ENCODE assay signal across 8 cellular contexts in genomic region chr10:43105119-43105792, GRCh38. TPM values are rescaled to one million over a fixed set of nuclear protein-coding genes. Genes with fewer than 3 reads are reported as not detected.
DNase-seq lines count a peak whose midpoint lies in the region; ATAC-seq and TF ChIP-seq lines count a peak whose summit lies in the region.

No MANE protein-coding gene starts in this region.

- H3K9me3 ChIP-seq in Peyer's patch = no peaks in the 10 kb centered on the region

- no peaks in the 10 kb centered on the region for H3K9me3 Mint-ChIP-seq in activated T-helper 1 cell treated with anti-CD3 and anti-CD28 coated beads, Interleukin-12 subunit alpha, Interleukin-12 subunit beta, Interleukin-2, Interleukin-4 antibody, amounts not matched to agents 30 ng/mL and 10 ng/mL and 1 ng/mL, durations not matched to agents 14 hours and 24 hours and 36 hours
- no peaks in the 10 kb centered on the region for H3K9me3 Mint-ChIP-seq in naive thymus-derived CD8-positive, alpha-beta T cell

- peak overlapping the region; percentile 73 for H3K4me3 Mint-ChIP-seq in activated T-helper 1 cell treated with anti-CD3 and anti-CD28 coated beads, Interleukin-12 subunit alpha, Interleukin-12 subunit beta, Interleukin-2, Interleukin-4 antibody, amounts not matched to agents 30 ng/mL and 10 ng/mL and 1 ng/mL, durations not matched to agents 14 hours and 24 hours and 36 hours
- peak overlapping the region; percentile 68 to 84 (median 76) for H3K4me3 Mint-ChIP-seq in naive thymus-derived CD8-positive, alpha-beta T cell

- intact Hi-C loops in activated T-helper 1 cell treated with anti-CD3 and anti-CD28 coated beads, Interleukin-12 subunit alpha, Interleukin-12 subunit beta, Interleukin-2, Interleukin-4 antibody, amounts not matched to agents 30 ng/mL and 10 ng/mL and 1 ng/mL, durations not matched to agents 14 hours and 24 hours and 36 hours (cut with micrococcal nuclease) = loop anchor here (1.0 to 10.0 kb wide), 11 partner anchors 15 to 930 kb away; partner anchors contain the start of genes BMS1, ZNF32 and ZNF33B

- peak overlapping the region; percentile 42 to 64 (median 62) for H3K4me3 ChIP-seq in Peyer's patch

- no peak for TF ChIP-seq POLR2A in Peyer's patch (IDR thresholded peaks at IDR 0.05)

- POLR2A ChIA-PET in naive thymus-derived CD8-positive, alpha-beta T cell (lab: Charles Lee) = interaction anchor here (1.1 kb wide), 1 partner anchor 10 kb away, joined by 3 read pairs; no protein-coding TSS in a partner anchor

- no peaks in the 10 kb centered on the region for H3K36me3 Mint-ChIP-seq in activated T-helper 1 cell treated with anti-CD3 and anti-CD28 coated beads, Interleukin-12 subunit alpha, Interleukin-12 subunit beta, Interleukin-2, Interleukin-4 antibody, amounts not matched to agents 30 ng/mL and 10 ng/mL and 1 ng/mL, durations not matched to agents 14 hours and 24 hours and 36 hours (ENCODE audit: low read depth)
- H3K36me3 Mint-ChIP-seq in naive thymus-derived CD8-positive, alpha-beta T cell = no peaks in the 10 kb centered on the region

- DNase-seq in COLO829 (ENCODE audit: low spot score) (peak; percentile 48), Peyer's patch (peak; percentile 63 to 85 (median 81)), fibroblast of peridontal ligament (ENCODE audit: extremely low read depth) (peak; percentile 60)
- peak; percentile 77 for DNase-seq in activated T-helper 1 cell treated with anti-CD3 and anti-CD28 coated beads, Interleukin-12 subunit alpha, Interleukin-12 subunit beta, Interleukin-2, Interleukin-4 antibody, amounts not matched to agents 30 ng/mL and 10 ng/mL and 1 ng/mL, durations not matched to agents 14 hours and 24 hours and 36 hours (ENCODE audit: low spot score)
- peak; percentile 55 to 82 (median 78) for DNase-seq in naive thymus-derived CD8-positive, alpha-beta T cell
- DNase-seq in stimulated activated CD8-positive, alpha-beta memory T cell treated with anti-CD3 and anti-CD28 coated beads, Interleukin-7, amount 100 ng/mL, for 48 hours (ENCODE audit: extremely low read depth in 1 of 2, low read depth in 1 of 2) = peak; percentile 51 to 63

- H3K27ac Mint-ChIP-seq in activated T-helper 1 cell treated with anti-CD3 and anti-CD28 coated beads, Interleukin-12 subunit alpha, Interleukin-12 subunit beta, Interleukin-2, Interleukin-4 antibody, amounts not matched to agents 30 ng/mL and 10 ng/mL and 1 ng/mL, durations not matched to agents 14 hours and 24 hours and 36 hours = no peak overlapping the region
- H3K27ac Mint-ChIP-seq in naive thymus-derived CD8-positive, alpha-beta T cell = no peak overlapping the region

- peaks cover 21% of the 10 kb centered on the region for H3K27me3 Mint-ChIP-seq in activated T-helper 1 cell treated with anti-CD3 and anti-CD28 coated beads, Interleukin-12 subunit alpha, Interleukin-12 subunit beta, Interleukin-2, Interleukin-4 antibody, amounts not matched to agents 30 ng/mL and 10 ng/mL and 1 ng/mL, durations not matched to agents 14 hours and 24 hours and 36 hours (ENCODE audit: insufficient read depth)
- H3K27me3 Mint-ChIP-seq in naive thymus-derived CD8-positive, alpha-beta T cell = peaks cover 12 to 28% (median 15%) of the 10 kb centered on the region in 5 donors

- peak; percentile 96 to 100 (median 98) for TF ChIP-seq CTCF in Peyer's patch (IDR thresholded peaks at IDR 0.05)

- no peaks in the 10 kb centered on the region for H3K36me3 ChIP-seq in Peyer's patch

- H3K27ac ChIP-seq in Peyer's patch = peak overlapping the region in 1 of 4 donors; percentile 31

- ATAC-seq in GM19463 (IDR thresholded peaks at IDR 0.05; ENCODE audit: unreplicated experiment) (peak; percentile 72), HG03571 (IDR thresholded peaks at IDR 0.05; ENCODE audit: unreplicated experiment) (peak; percentile 82)
- ATAC-seq in naive thymus-derived CD8-positive, alpha-beta T cell = peak; percentile 95

- H3K4me1 ChIP-seq in Peyer's patch = peaks cover 0 to 14% (median 3%) of the 10 kb centered on the region in 4 donors

- H3K4me1 Mint-ChIP-seq in activated T-helper 1 cell treated with anti-CD3 and anti-CD28 coated beads, Interleukin-12 subunit alpha, Interleukin-12 subunit beta, Interleukin-2, Interleukin-4 antibody, amounts not matched to agents 30 ng/mL and 10 ng/mL and 1 ng/mL, durations not matched to agents 14 hours and 24 hours and 36 hours (ENCODE audit: low read depth) = peaks cover 12% of the 10 kb centered on the region
- H3K4me1 Mint-ChIP-seq in naive thymus-derived CD8-positive, alpha-beta T cell = peaks cover 0 to 11% (median 6%) of the 10 kb centered on the region in 4 donors

- H3K27me3 ChIP-seq in Peyer's patch = no peaks in the 10 kb centered on the region

RNA-seq across cellular contexts. Expression of gene RET, which starts 28.4 kb away (rescaled TPM):
- total RNA-seq in Peyer's patch = 1 to 10 TPM; 1.2 to 5.8 (median 1.7) TPM
- 0.27 and 0.31 TPM in 2 replicates for total RNA-seq in activated T-helper 1 cell treated with anti-CD3 and anti-CD28 coated beads, Interleukin-12 subunit alpha, Interleukin-12 subunit beta, Interleukin-2, Interleukin-4 antibody, amounts not matched to agents 30 ng/mL and 10 ng/mL and 1 ng/mL, durations not matched to agents 14 hours and 24 hours and 36 hours
- not detected for total RNA-seq in naive thymus-derived CD8-positive, alpha-beta T cell
- polyA plus RNA-seq in naive thymus-derived CD8-positive, alpha-beta T cell = not detected

RNA-seq across cellular contexts. Expression of gene CSGALNACT2, which starts 33.0 kb away (rescaled TPM):
- total RNA-seq in Peyer's patch = 10 to 100 TPM in 1 of 4 donors, 1 to 10 TPM in 3; 5.8 to 24.8 (median 7.9) TPM
- 30.3 and 32.0 TPM in 2 replicates for total RNA-seq in activated T-helper 1 cell treated with anti-CD3 and anti-CD28 coated beads, Interleukin-12 subunit alpha, Interleukin-12 subunit beta, Interleukin-2, Interleukin-4 antibody, amounts not matched to agents 30 ng/mL and 10 ng/mL and 1 ng/mL, durations not matched to agents 14 hours and 24 hours and 36 hours
- total RNA-seq in naive thymus-derived CD8-positive, alpha-beta T cell = 10 to 100 TPM; 56.9 to 61.0 TPM
- polyA plus RNA-seq in naive thymus-derived CD8-positive, alpha-beta T cell = 10 to 100 TPM; 15.0 to 20.0 (median 16.2) TPM
